Comparison of ENCODE assay signal across 11 cellular contexts in genomic region chr19:38695832-38696732, GRCh38. TPM values are rescaled to one million over a fixed set of nuclear protein-coding genes. Genes with fewer than 3 reads are reported as not detected.
DNase-seq lines count a peak whose midpoint lies in the region; ATAC-seq and TF ChIP-seq lines count a peak whose summit lies in the region.
"Had no signal": no experiment of that assay in that cellular context is flagged by ENCODE, and none has a peak within 500 bp of the region (broad histone marks: within the 10 kb centered on the region; RNA-seq: fewer than 3 reads in every experiment).

No MANE protein-coding gene starts in this region.

- H3K9me3 Mint-ChIP-seq in stimulated activated effector memory CD8-positive, alpha-beta T cell treated with anti-CD3 and anti-CD28 coated beads, Interleukin-12 subunit alpha, Interleukin-12 subunit beta, amount 100 ng/mL, for 72 hours = no peaks in the 10 kb centered on the region
- H3K9me3 Mint-ChIP-seq in CD4-positive, alpha-beta T cell = no peaks in the 10 kb centered on the region

- DNase-seq in HCT116 (ENCODE audit: low read depth, low spot score) (no peak), right lobe of liver (no peak), GM10248 (ENCODE audit: extremely low spot score) (no peak), GM10266 (ENCODE audit: extremely low spot score) (no peak), NCI-H226 (no peak)
- DNase-seq in stimulated activated effector memory CD8-positive, alpha-beta T cell treated with anti-CD3 and anti-CD28 coated beads, Interleukin-12 subunit alpha, Interleukin-12 subunit beta, amount 100 ng/mL, for 72 hours (ENCODE audit: low spot score in 2 of 2) = no peak
- no peak for DNase-seq in CD4-positive, alpha-beta T cell
- DNase-seq: DMS53, NCI-H187, nucleus accumbens had no signal

- H3K36me3 ChIP-seq in HCT116 (ENCODE audit: control insufficient read depth in 1 of 2, insufficient read depth in 2 of 2, low read length in 2 of 2) = peaks cover 5 to 52% of the 10 kb centered on the region in 2 experiments; a peak in 1 of 4 replicates
- H3K36me3 ChIP-seq in right lobe of liver = no peaks in the 10 kb centered on the region

- ATAC-seq in HCT116 (no peak), right lobe of liver (no peak)
- no peak for ATAC-seq in stimulated activated effector memory CD8-positive, alpha-beta T cell treated with anti-CD3 and anti-CD28 coated beads, Interleukin-12 subunit alpha, Interleukin-12 subunit beta, amount 100 ng/mL, for 72 hours
- ATAC-seq in CD4-positive, alpha-beta T cell (ENCODE audit: poor library complexity) = no peak

- BruUV-seq in HCT116 (replicated peaks; lab: Mats Ljungman, UMichigan) = no TSS peak

- no peaks in the 10 kb centered on the region for H4K20me1 ChIP-seq in HCT116 (ENCODE audit: insufficient read depth)

- H2AFZ ChIP-seq in HCT116 (ENCODE audit: low read depth, low read length, poor library complexity, severe bottlenecking) = no peak overlapping the region

- no peaks in the 10 kb centered on the region for H3K9me2 ChIP-seq in HCT116 (ENCODE audit: insufficient read depth)

- CTCF ChIA-PET in HCT116 (lab: Charles Lee) (no interaction called here), GM10248 (lab: Yijun Ruan, JAX) (interaction anchor here (1.0 to 1.1 kb wide), 2 partner anchors 62 to 151 kb away, joined by 3 read pairs; no protein-coding TSS in a partner anchor)
- CTCF ChIA-PET in CD4-positive, alpha-beta T cell (lab: Charles Lee) = no interaction called here

- no peak for TF ChIP-seq RAD21 in HCT116 (IDR thresholded peaks at IDR 0.05; ENCODE audit: low read depth)

- H3K27me3 Mint-ChIP-seq in CD4-positive, alpha-beta T cell = no peaks in the 10 kb centered on the region

- H3K4me3 Mint-ChIP-seq in stimulated activated effector memory CD8-positive, alpha-beta T cell treated with anti-CD3 and anti-CD28 coated beads, Interleukin-12 subunit alpha, Interleukin-12 subunit beta, amount 100 ng/mL, for 72 hours = peak overlapping the region; percentile 66
- no peak overlapping the region for H3K4me3 Mint-ChIP-seq in CD4-positive, alpha-beta T cell

- peak overlapping the region; percentile 96; the same call in 1 of the 2 replicates for H3K27ac ChIP-seq in HCT116 (ENCODE audit: low read depth, low read length)
- peak overlapping the region; percentile 63 for H3K27ac ChIP-seq in angular gyrus (ENCODE audit: low read depth, low read length)
- H3K27ac ChIP-seq in right lobe of liver = peak overlapping the region; percentile 54 to 67 (median 57)
- H3K27ac ChIP-seq in CD4-positive, alpha-beta T cell (ENCODE audit: low read depth, low read length) = no peak overlapping the region

- TF ChIP-seq CTCF in HCT116 (IDR thresholded peaks at IDR 0.05 in 2 of 3, conservative IDR thresholded peaks at IDR 0.05 in 1 of 3; ENCODE audit: borderline replicate concordance in 1 of 3, insufficient read depth in 1 of 3, low read depth in 2 of 3, low read length in 2 of 3) = no peak
- no peak for TF ChIP-seq CTCF in right lobe of liver (IDR thresholded peaks at IDR 0.05)
- TF ChIP-seq CTCF in GM10248 (IDR thresholded peaks at IDR 0.05; ENCODE audit: control extremely low read depth, extremely low read depth, low read depth, missing control alignments) = no peak
- no peak for TF ChIP-seq CTCF in CD4-positive, alpha-beta T cell (IDR thresholded peaks at IDR 0.05)
- no peak for TF ChIP-seq CTCF in GM10266 (IDR thresholded peaks at IDR 0.05; ENCODE audit: control insufficient read depth, insufficient read depth, low read depth, missing control alignments)

- peaks cover 36 to 71% of the 10 kb centered on the region in 2 experiments for H3K4me1 ChIP-seq in HCT116 (ENCODE audit: control insufficient read depth in 1 of 2, insufficient read depth in 2 of 2, low read length in 2 of 2)
- H3K4me1 ChIP-seq in right lobe of liver = peaks cover 0 to 83% (median 42%) of the 10 kb centered on the region in 4 donors

- intact Hi-C loops in HCT116 (cut with micrococcal nuclease) (no loop called here), right lobe of liver (cut with DNase I) (loop anchor here in 1 of 2 donors (10.0 kb wide), 1 partner anchor 51 kb away; the partner anchor contains the start of gene ACTN4)
- intact Hi-C loops in CD4-positive, alpha-beta T cell (cut with DNase I, micrococcal nuclease) = no loop called here

- peaks cover 87% of the 10 kb centered on the region for H3K4me1 Mint-ChIP-seq in stimulated activated effector memory CD8-positive, alpha-beta T cell treated with anti-CD3 and anti-CD28 coated beads, Interleukin-12 subunit alpha, Interleukin-12 subunit beta, amount 100 ng/mL, for 72 hours
- peaks cover 45% of the 10 kb centered on the region for H3K4me1 Mint-ChIP-seq in CD4-positive, alpha-beta T cell (ENCODE audit: low read depth)

- POLR2A ChIA-PET in HCT116 (lab: Charles Lee) = no interaction called here
- POLR2A ChIA-PET in GM10248 (lab: Yijun Ruan, JAX) = no interaction called here
- POLR2A ChIA-PET in CD4-positive, alpha-beta T cell (lab: Charles Lee) = no interaction called here

- H3K9me3 ChIP-seq in HCT116 (ENCODE audit: control insufficient read depth in 1 of 2, insufficient read depth in 1 of 2, low read depth in 1 of 2, low read length in 2 of 2) (no peaks in the 10 kb centered on the region), right lobe of liver (no peaks in the 10 kb centered on the region)
- H3K9me3 ChIP-seq in CD4-positive, alpha-beta T cell (ENCODE audit: control insufficient read depth, low read length) = no peaks in the 10 kb centered on the region

- H3K27me3 ChIP-seq in HCT116 (ENCODE audit: insufficient read depth, low read length) (no peaks in the 10 kb centered on the region), right lobe of liver (no peaks in the 10 kb centered on the region)
- H3K27me3 ChIP-seq in CD4-positive, alpha-beta T cell (ENCODE audit: control insufficient read depth, insufficient read depth, low read length) = no peaks in the 10 kb centered on the region

- peak overlapping the region; percentile 93 for H3K27ac Mint-ChIP-seq in stimulated activated effector memory CD8-positive, alpha-beta T cell treated with anti-CD3 and anti-CD28 coated beads, Interleukin-12 subunit alpha, Interleukin-12 subunit beta, amount 100 ng/mL, for 72 hours
- no peak overlapping the region for H3K27ac Mint-ChIP-seq in CD4-positive, alpha-beta T cell

- RAD21 ChIA-PET in HCT116 (lab: Charles Lee; ENCODE audit: low non-redundant PET in 1 of 2, low total read pairs in 2 of 2, uncharacterized antibody in 2 of 2, unreplicated experiment in 2 of 2) = no interaction called here

- H3K4me3 ChIP-seq in HCT116 (replicated peaks in 1 of 2; ENCODE audit: low read depth in 1 of 2, low read length in 2 of 2) = no peak overlapping the region
- no peak overlapping the region for H3K4me3 ChIP-seq in right lobe of liver

- no peak for TF ChIP-seq POLR2A in HCT116 (IDR thresholded peaks at IDR 0.05; ENCODE audit: borderline replicate concordance, extremely low read depth, insufficient read depth, insufficient read length)
- no peak for TF ChIP-seq POLR2A in right lobe of liver (IDR thresholded peaks at IDR 0.05)

- H3K79me2 ChIP-seq in HCT116 (ENCODE audit: insufficient read depth, low read length) = peaks cover 100% of the 10 kb centered on the region

- no peak overlapping the region for H3K4me2 ChIP-seq in HCT116 (ENCODE audit: low read length)

- peaks cover 63% of the 10 kb centered on the region for H3K36me3 Mint-ChIP-seq in stimulated activated effector memory CD8-positive, alpha-beta T cell treated with anti-CD3 and anti-CD28 coated beads, Interleukin-12 subunit alpha, Interleukin-12 subunit beta, amount 100 ng/mL, for 72 hours
- H3K36me3 Mint-ChIP-seq in CD4-positive, alpha-beta T cell (ENCODE audit: low read depth) = peaks cover 9% of the 10 kb centered on the region

- peak overlapping the region; percentile 32 for H3K9ac ChIP-seq in HCT116 (ENCODE audit: low read length)

- 85% methylated on average over 13 of the region's 22 CpGs for WGBS in right lobe of liver (ENCODE audit: insufficient coverage, low coverage, low lambda C conversion rate, missing lambda C conversion rate)

TF ChIP-seq in HCT116, 20 proteins besides CTCF, POLR2A, EP300 and RAD21:
- TF ChIP-seq ATF3 (IDR thresholded peaks at IDR 0.05) = no peak
- TF ChIP-seq SP1 (IDR thresholded peaks at IDR 0.05; ENCODE audit: low read depth) = no peak
- no peak for TF ChIP-seq SIN3A (IDR thresholded peaks at IDR 0.05; ENCODE audit: low read depth)
- no peak for TF ChIP-seq EZH2phosphoT487 (IDR thresholded peaks at IDR 0.05; ENCODE audit: borderline replicate concordance)

RNA-seq across cellular contexts. Expression of gene CAPN12, which starts 48.2 kb away (rescaled TPM):
- total RNA-seq in HCT116 (2021; ENCODE audit: unreplicated experiment) (8.8 TPM), right lobe of liver (10 to 100 TPM in 3 of 6 experiments, 1 to 10 TPM in 3; 2.2 to 45.3 (median 16.3) TPM)
- 8.6 and 10.4 TPM in 2 replicates for polyA plus RNA-seq in HCT116 (2012)
- total RNA-seq in CD4-positive, alpha-beta T cell = 1 to 10 TPM; 1.6 to 2.0 TPM

RNA-seq across cellular contexts. Expression of gene ACTN4, which starts 48.6 kb away (rescaled TPM):
- total RNA-seq in HCT116 (2021; ENCODE audit: unreplicated experiment) = 651 TPM
- 635 and 727 TPM in 2 replicates for polyA plus RNA-seq in HCT116 (2012)
- 100 to 1,000 TPM; 142 to 306 (median 201) TPM for total RNA-seq in right lobe of liver
- total RNA-seq in CD4-positive, alpha-beta T cell = 10 to 100 TPM; 70.3 to 84.0 TPM
